Comparison of ENCODE assay signal across 1 cellular context in genomic region chr4:26583865-26584652, GRCh38.
TF ChIP-seq lines count a peak whose summit lies in the region.

TBC1D19 (plus strand) TSS chr4:26584084; CDS start chr4:26584194, 110 bp downstream.

TF ChIP-seq in HepG2, 621 proteins besides CTCF, POLR2A, EP300 and RAD21 (continued from another document and continues in another):
- peak; percentile 71 for TF ChIP-seq ZNF639 (CRISPR knock-in tag; conservative IDR thresholded peaks at IDR 0.05)
- TF ChIP-seq PHB2 (IDR thresholded peaks at IDR 0.05; ENCODE audit: partially characterized antibody) = no peak
- TF ChIP-seq RAD51 (IDR thresholded peaks at IDR 0.05; ENCODE audit: borderline replicate concordance) = no peak
- TF ChIP-seq MYPOP (CRISPR knock-in tag; IDR thresholded peaks at IDR 0.05) = peak; percentile 91
- no peak for TF ChIP-seq HNF1A (IDR thresholded peaks at IDR 0.05; ENCODE audit: low read depth)
- TF ChIP-seq HNF1A (CRISPR knock-in tag; IDR thresholded peaks at IDR 0.05; ENCODE audit: borderline replicate concordance) = no peak
- TF ChIP-seq RBM22 (optimal IDR thresholded peaks at IDR 0.05; ENCODE audit: low read length) = peak; percentile 90
- no peak for TF ChIP-seq PLSCR1 (CRISPR knock-in tag; IDR thresholded peaks at IDR 0.05; ENCODE audit: borderline replicate concordance)
- TF ChIP-seq SMARCE1 (IDR thresholded peaks at IDR 0.05; ENCODE audit: borderline replicate concordance) = no peak
- 0 out of 2 replicates have a peak, but pooled peaks have one; percentile 18 for TF ChIP-seq FOXJ3 (CRISPR knock-in tag; IDR thresholded peaks at IDR 0.05; ENCODE audit: borderline replicate concordance)
- TF ChIP-seq BRF2 (CRISPR knock-in tag; IDR thresholded peaks at IDR 0.05) = peak; percentile 75
- TF ChIP-seq CEBPB (IDR thresholded peaks at IDR 0.05; ENCODE audit: borderline replicate concordance, low read depth, low read length) = no peak
- peak; percentile 88 for TF ChIP-seq PHF8 (CRISPR knock-in tag; IDR thresholded peaks at IDR 0.05)
- peak; percentile 37; the same call in 1 of the 2 replicates for TF ChIP-seq PRDM4 (CRISPR knock-in tag; IDR thresholded peaks at IDR 0.05; ENCODE audit: borderline replicate concordance)
- TF ChIP-seq HMG20A (CRISPR knock-in tag; IDR thresholded peaks at IDR 0.05; ENCODE audit: borderline replicate concordance) = 0 out of 2 replicates have a peak, but pooled peaks have one; percentile 47
- peak; percentile 81; the same call in 1 of the 2 replicates for TF ChIP-seq ZHX2 (IDR thresholded peaks at IDR 0.05; ENCODE audit: low read depth)
- no peak for TF ChIP-seq ZHX2 (CRISPR knock-in tag; IDR thresholded peaks at IDR 0.05; ENCODE audit: borderline replicate concordance)
- peak; percentile 97 for TF ChIP-seq ZNF556 (CRISPR knock-in tag; IDR thresholded peaks at IDR 0.05; ENCODE audit: borderline replicate concordance)
- TF ChIP-seq ZNF12 (CRISPR knock-in tag; IDR thresholded peaks at IDR 0.05) = peak; percentile 64; the same call in 1 of the 2 replicates
- no peak for TF ChIP-seq ZNF577 (CRISPR knock-in tag; IDR thresholded peaks at IDR 0.05; ENCODE audit: borderline replicate concordance, low read depth)
- peak; percentile 79; the same call in 1 of the 2 replicates for TF ChIP-seq KDM5B (CRISPR knock-in tag; IDR thresholded peaks at IDR 0.05; ENCODE audit: borderline replicate concordance)
- TF ChIP-seq SPEN (CRISPR knock-in tag; IDR thresholded peaks at IDR 0.05; ENCODE audit: low read depth) = peak; percentile 89
- TF ChIP-seq TSC22D2 (CRISPR knock-in tag; IDR thresholded peaks at IDR 0.05; ENCODE audit: borderline replicate concordance) = peak; percentile 65; the same call in 1 of the 2 replicates
- 0 out of 2 replicates have a peak, but pooled peaks have one; percentile 75 for TF ChIP-seq MZF1 (CRISPR knock-in tag; IDR thresholded peaks at IDR 0.05; ENCODE audit: borderline replicate concordance)
- no peak for TF ChIP-seq KLF9 (CRISPR knock-in tag; IDR thresholded peaks at IDR 0.05; ENCODE audit: low read depth)
- TF ChIP-seq NFYB (CRISPR knock-in tag; IDR thresholded peaks at IDR 0.05) = peak; percentile 42; the same call in 1 of the 2 replicates
- TF ChIP-seq ZNF121 (CRISPR knock-in tag; IDR thresholded peaks at IDR 0.05) = peak; percentile 53; the same call in 1 of the 2 replicates
- no peak for TF ChIP-seq ZFYVE20 (CRISPR knock-in tag; IDR thresholded peaks at IDR 0.05; ENCODE audit: borderline replicate concordance, low read depth)
- no peak for TF ChIP-seq CHD4 (IDR thresholded peaks at IDR 0.05; ENCODE audit: borderline replicate concordance, low read length)
- peak; percentile 96 for TF ChIP-seq KMT2A (CRISPR knock-in tag; IDR thresholded peaks at IDR 0.05)
- TF ChIP-seq ISL2 (CRISPR knock-in tag; IDR thresholded peaks at IDR 0.05) = peak; percentile 64; the same call in 1 of the 2 replicates
- TF ChIP-seq ZNF510 (CRISPR knock-in tag; IDR thresholded peaks at IDR 0.05; ENCODE audit: low read depth) = no peak
- TF ChIP-seq ZNF44 (CRISPR knock-in tag; IDR thresholded peaks at IDR 0.05) = 0 out of 2 replicates have a peak, but pooled peaks have one; percentile 73
- no peak for TF ChIP-seq CERS6 (CRISPR knock-in tag; IDR thresholded peaks at IDR 0.05)
- TF ChIP-seq RBAK (CRISPR knock-in tag; IDR thresholded peaks at IDR 0.05) = 0 out of 2 replicates have a peak, but pooled peaks have one; percentile 48
- peak; percentile 36; the same call in 1 of the 2 replicates for TF ChIP-seq RARA (CRISPR knock-in tag; IDR thresholded peaks at IDR 0.05)
- TF ChIP-seq YEATS2 (CRISPR knock-in tag; IDR thresholded peaks at IDR 0.05; ENCODE audit: borderline replicate concordance) = peak; percentile 90
- TF ChIP-seq SRSF1 (optimal IDR thresholded peaks at IDR 0.05; ENCODE audit: low read depth, low read length) = peak; percentile 95
- peak; percentile 91 for TF ChIP-seq SMAD3 (CRISPR knock-in tag; IDR thresholded peaks at IDR 0.05)
- peak; percentile 97 for TF ChIP-seq GATAD1 (CRISPR knock-in tag; IDR thresholded peaks at IDR 0.05)
- TF ChIP-seq MXD3 (CRISPR knock-in tag; IDR thresholded peaks at IDR 0.05) = no peak; the same call in 1 of the 2 replicates
- 0 out of 2 replicates have a peak, but pooled peaks have one; percentile 21 for TF ChIP-seq ZNF264 (CRISPR knock-in tag; IDR thresholded peaks at IDR 0.05)
